17 cellular contexts compared by ENCODE assay signal in genomic region chr20:31681769-31682168, GRCh38. TPM values are rescaled to one million over a fixed set of nuclear protein-coding genes. Genes with fewer than 3 reads are reported as not detected.
A peak's percentile ranks its signal among the peaks of the same experiment; 100 is the strongest.
DNase-seq lines count a peak whose midpoint lies in the region; ATAC-seq and TF ChIP-seq lines count a peak whose summit lies in the region.
"Had no signal": no experiment of that assay in that cellular context is flagged by ENCODE, and none has a peak within 500 bp of the region (broad histone marks: within the 10 kb centered on the region; RNA-seq: fewer than 3 reads in every experiment).

No MANE protein-coding gene starts in this region.

- POLR2A ChIA-PET in A673 (lab: Charles Lee; ENCODE audit: low non-redundant PET): no interaction called here

- H3K4me3 ChIP-seq in right cardiac atrium (ENCODE audit: low read length): no peak overlapping the region
- H3K4me3 ChIP-seq in RWPE2 (ENCODE audit: severe bottlenecking): no peak overlapping the region
- no peak overlapping the region for H3K4me3 ChIP-seq in upper lobe of left lung
- H3K4me3 ChIP-seq in ovary: no peak overlapping the region
- H3K4me3 ChIP-seq in A673 (ENCODE audit: low read depth, low read length, poor library complexity, severe bottlenecking): no peak overlapping the region
- H3K4me3 ChIP-seq: MG63, mucosa of descending colon, uterus had no signal

- intact Hi-C loops in left ventricle myocardium superior (cut with micrococcal nuclease): no loop called here
- intact Hi-C loops in right cardiac atrium (cut with DNase I): no loop called here
- intact Hi-C loops in ovary (cut with DNase I): no loop called here
- intact Hi-C loops in A673 (cut with micrococcal nuclease; ENCODE audit: unreplicated experiment): no loop called here

- H3K9me3 ChIP-seq in right cardiac atrium (ENCODE audit: control insufficient read depth, low read length) (no peaks in the 10 kb centered on the region), RWPE2 (ENCODE audit: severe bottlenecking) (no peaks in the 10 kb centered on the region), upper lobe of left lung (no peaks in the 10 kb centered on the region), ovary (no peaks in the 10 kb centered on the region), A673 (ENCODE audit: low read depth, low read length, poor library complexity, severe bottlenecking) (no peaks in the 10 kb centered on the region)
- H3K9me3 ChIP-seq: MG63, mucosa of descending colon, SK-N-SH, uterus had no signal

- H3K4me1 ChIP-seq in right cardiac atrium (ENCODE audit: control insufficient read depth, insufficient read depth, low read length): peaks cover 33% of the 10 kb centered on the region
- H3K4me1 ChIP-seq in RWPE2 (ENCODE audit: insufficient read depth, poor library complexity, severe bottlenecking): peaks cover 49% of the 10 kb centered on the region
- H3K4me1 ChIP-seq in upper lobe of left lung: peaks cover 64 to 84% (median 79%) of the 10 kb centered on the region in 4 donors
- H3K4me1 ChIP-seq in ovary (ENCODE audit: insufficient read depth): peaks cover 17% of the 10 kb centered on the region
- peaks cover 13% of the 10 kb centered on the region for H3K4me1 ChIP-seq in A673 (ENCODE audit: insufficient read depth, low read length, poor library complexity, severe bottlenecking)
- H3K4me1 ChIP-seq: uterus had no signal

- BruUV-seq in A673 (replicated peaks; lab: Mats Ljungman, UMichigan): no TSS peak

- DNase-seq in left ventricle myocardium superior (no peak), right cardiac atrium (no peak), RWPE2 (ENCODE audit: low spot score) (no peak), epithelial cell of prostate (ENCODE audit: low read depth, low spot score) (no peak), upper lobe of left lung (no peak), ovary (no peak), A673 (ENCODE audit: low spot score) (no peak)
- DNase-seq: activated T-cell treated with anti-CD3 and anti-CD28 coated beads, Interleukin-2, amount 50 U/mL, for 1 hour; brain microvascular endothelial cell; EL; endodermal cell; MG63; mucosa of descending colon; NCI-H2171; SK-N-SH; uterus had no signal

- peak; percentile 15 for ATAC-seq in left ventricle myocardium superior
- no peak for ATAC-seq in right cardiac atrium
- ATAC-seq in RWPE2 (ENCODE audit: low read depth): no peak
- ATAC-seq in upper lobe of left lung (ENCODE audit: low FRiP score in 2 of 2): no peak
- no peak for ATAC-seq in GM19395 (IDR thresholded peaks at IDR 0.05; ENCODE audit: unreplicated experiment)
- ATAC-seq: mucosa of descending colon had no signal

- no peak for TF ChIP-seq POLR2A in upper lobe of left lung (IDR thresholded peaks at IDR 0.05)
- TF ChIP-seq POLR2A in ovary (IDR thresholded peaks at IDR 0.05): no peak

- CTCF ChIA-PET in A673 (lab: Charles Lee): no interaction called here

- H3K36me3 ChIP-seq in RWPE2 (ENCODE audit: low read depth) (peaks cover 100% of the 10 kb centered on the region), upper lobe of left lung (peaks cover 0 to 66% (median 19%) of the 10 kb centered on the region in 4 donors), ovary (no peaks in the 10 kb centered on the region), A673 (ENCODE audit: insufficient read depth, low read length, poor library complexity, severe bottlenecking) (no peaks in the 10 kb centered on the region)
- H3K36me3 ChIP-seq: uterus had no signal

- H3K27ac ChIP-seq in right cardiac atrium (ENCODE audit: low read length) (no peak overlapping the region), RWPE2 (ENCODE audit: poor library complexity, severe bottlenecking) (peak overlapping the region; percentile 66), epithelial cell of prostate (peak overlapping the region; percentile 100), upper lobe of left lung (peak overlapping the region in 3 of 4 donors; percentile 19 to 90 (median 27)), ovary (no peak overlapping the region), A673 (ENCODE audit: low read depth, low read length, poor library complexity, severe bottlenecking) (no peak overlapping the region)
- H3K27ac ChIP-seq: brain microvascular endothelial cell, uterus had no signal

- TF ChIP-seq CTCF in RWPE2 (IDR thresholded peaks at IDR 0.05; ENCODE audit: poor library complexity, severe bottlenecking) (no peak), upper lobe of left lung (IDR thresholded peaks at IDR 0.05) (no peak), ovary (IDR thresholded peaks at IDR 0.05) (no peak), A673 (conservative IDR thresholded peaks at IDR 0.05; ENCODE audit: low read depth, low read length) (no peak)

- H3K27me3 ChIP-seq in right cardiac atrium (ENCODE audit: control insufficient read depth, insufficient read depth) (no peaks in the 10 kb centered on the region), RWPE2 (ENCODE audit: insufficient read depth, poor library complexity, severe bottlenecking) (no peaks in the 10 kb centered on the region), upper lobe of left lung (no peaks in the 10 kb centered on the region), ovary (no peaks in the 10 kb centered on the region), A673 (replicated peaks; ENCODE audit: insufficient read depth, low read depth, low read length, poor library complexity) (no peaks in the 10 kb centered on the region)
- H3K27me3 ChIP-seq: brain microvascular endothelial cell, MG63, uterus had no signal

- 83% methylated on average over 3 of the region's 3 CpGs for WGBS in right cardiac atrium
- 87 to 88% methylated on average over 3 of the region's 3 CpGs for WGBS in upper lobe of left lung, 2 donors
- WGBS in ovary, 3 donors: 81 to 92% (median 82%) methylated on average over 3 of the region's 3 CpGs

- TF ChIP-seq EP300 in upper lobe of left lung (IDR thresholded peaks at IDR 0.05) (no peak), ovary (IDR thresholded peaks at IDR 0.05) (no peak)

RNA-seq across cellular contexts. Expression of gene BCL2L1, which starts 40.9 kb away (rescaled TPM):
- total RNA-seq in left ventricle myocardium superior (54.8 TPM), right cardiac atrium (10 to 100 TPM; 39.9 to 56.9 (median 46.1) TPM), upper lobe of left lung (100 to 1,000 TPM; 131 to 245 (median 182) TPM), ovary (10 to 100 TPM; 21.7 to 65.1 (median 40.4) TPM), A673 (2021) (44.5 and 47.8 TPM in 2 replicates)
- polyA plus RNA-seq in right cardiac atrium (46.0 TPM), ovary (10 to 100 TPM; 31.6 to 35.6 TPM)

RNA-seq across cellular contexts. Expression of gene COX4I2, which starts 44.1 kb away (rescaled TPM):
- total RNA-seq in left ventricle myocardium superior: 10.1 TPM
- total RNA-seq in right cardiac atrium: 10 to 100 TPM in 1 of 4 donors, 1 to 10 TPM in 3; 3.1 to 13.2 (median 9.0) TPM
- polyA plus RNA-seq in right cardiac atrium: 29.5 TPM
- total RNA-seq in upper lobe of left lung: 10 to 100 TPM in 4 of 6 donors, 1 to 10 TPM in 2; 1.9 to 24.3 (median 13.5) TPM
- 1 to 10 TPM in 6 of 7 donors, not detected in 1; 1.1 to 3.5 (median 2.1) TPM for total RNA-seq in ovary
- polyA plus RNA-seq in ovary: 1 to 10 TPM; 3.5 to 6.6 TPM
- total RNA-seq in A673 (2021): not detected in 2 replicates
- total RNA-seq: endodermal cell had no signal

RNA-seq across cellular contexts. Expression of gene TPX2, which starts 57.3 kb away (rescaled TPM):
- total RNA-seq in left ventricle myocardium superior (0.72 TPM), right cardiac atrium (1 to 10 TPM in 2 of 4 donors, under 1 TPM in 2; 0.67 to 2.5 (median 1.5) TPM), upper lobe of left lung (1 to 10 TPM; 1.0 to 6.7 (median 3.8) TPM), ovary (1 to 10 TPM in 2 of 7 donors, under 1 TPM in 5; 0.10 to 1.6 (median 0.47) TPM), A673 (2021) (187 and 189 TPM in 2 replicates)
- polyA plus RNA-seq in right cardiac atrium (0.41 TPM), ovary (1 to 10 TPM in 1 of 2 donors, under 1 TPM in 1; 0.91 to 5.2 TPM)

Comparison
In these comparisons a context has a peak if more than half of its experiments do, and no peak if none do; other contexts are left out.
1. H3K27ac ChIP-seq: peak in RWPE2 (single experiment), epithelial cell of prostate (single experiment) and upper lobe of left lung (3 of 4); none in right cardiac atrium (single experiment), ovary (0 of 2) and A673 (single experiment).
2. RNA of gene TPX2, which starts 57.3 kb away (total RNA-seq): 187 to 189 TPM in A673; 1.0 to 6.7 TPM in upper lobe of left lung, 0.67 to 2.5 TPM in right cardiac atrium, 0.72 TPM in left ventricle myocardium superior (single experiment) and 0.10 to 1.6 TPM in ovary; every median in the first group is over 10 times any median in the second.